8 cellular contexts compared by ENCODE assay signal in the genomic region with DNA sequence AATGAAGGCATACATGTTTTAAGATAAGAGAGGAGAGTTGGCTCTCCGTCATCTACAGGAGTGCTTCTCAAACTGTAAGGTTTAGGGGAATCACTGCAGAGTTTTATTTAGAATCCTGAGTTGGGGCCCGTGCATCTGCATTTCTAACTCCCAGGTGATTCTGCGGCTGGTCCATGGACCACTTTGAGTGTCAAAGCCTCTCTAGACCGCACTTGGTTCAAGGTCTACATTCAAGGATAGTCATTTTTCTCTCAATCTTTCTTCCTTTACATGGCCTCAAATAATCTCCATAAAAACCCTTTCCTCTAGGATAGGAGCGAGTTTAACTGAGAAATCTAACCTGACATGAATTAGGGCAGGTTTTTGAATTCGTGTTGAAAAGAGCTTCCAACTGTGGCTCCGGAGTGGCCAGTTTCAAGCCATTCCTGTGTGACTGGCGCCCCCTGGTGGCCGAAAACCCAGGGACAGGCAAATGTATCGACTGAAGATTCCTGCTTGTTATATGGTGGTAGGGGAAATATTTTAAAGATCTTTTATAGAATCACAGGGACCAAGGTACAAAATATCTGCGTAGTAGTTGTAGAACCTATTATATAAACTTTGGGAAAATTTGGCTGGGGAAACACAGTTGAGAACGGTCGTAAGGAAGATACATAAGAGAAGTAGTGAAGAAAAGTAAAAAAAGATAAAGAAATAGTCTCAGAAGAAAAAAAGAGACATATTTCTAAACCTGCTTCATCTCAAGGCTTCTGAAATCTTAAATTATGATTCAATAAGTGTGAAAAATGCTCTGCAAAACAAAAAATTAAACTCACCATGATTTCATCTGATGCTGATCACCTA. TPM values are rescaled to one million over a fixed set of nuclear protein-coding genes. Genes with fewer than 3 reads are reported as not detected.
DNase-seq lines count a peak whose midpoint lies in the region; ATAC-seq lines count a peak whose summit lies in the region.

No MANE protein-coding gene starts in this region.

- peak; percentile 70 for DNase-seq in AG08395 (ENCODE audit: low spot score)
- DNase-seq in NCI-H446 treated with DMSO at 0.1 percent for 48 hours (lab: John Stamatoyannopoulos, UW), result peak; percentile 63
- DNase-seq in activated CD4-positive, alpha-beta T cell treated with anti-CD3 and anti-CD28 coated beads for 24 hours (ENCODE audit: low read depth in 2 of 2), result peak; percentile 95 to 97
- peak; percentile 81 for DNase-seq in cerebellar cortex (ENCODE audit: low spot score)
- DNase-seq in left colon, result peak; percentile 64 to 95
- peak; percentile 95 for DNase-seq in stimulated activated CD4-positive, alpha-beta T cell treated with anti-CD3 and anti-CD28 coated beads, Interleukin-4, amount 100 ng/mL, for 1 hour

- ATAC-seq in GM18858 (IDR thresholded peaks at IDR 0.05; ENCODE audit: unreplicated experiment) (peak; percentile 40), HG03139 (IDR thresholded peaks at IDR 0.05; ENCODE audit: unreplicated experiment) (peak; percentile 47), left colon (peak; percentile 70)

- intact Hi-C loops in left colon (cut with DNase I, micrococcal nuclease), result loop anchor here (2.0 to 10.0 kb wide), 2 partner anchors 228 to 230 kb away; no protein-coding TSS in a partner anchor

RNA-seq across cellular contexts. Expression of a gene that starts 11.9 kb away (rescaled TPM):
- total RNA-seq in left colon, result not detected

RNA-seq across cellular contexts. Expression of a gene that starts 51.0 kb away (rescaled TPM):
- 10 to 100 TPM; 18.7 to 20.2 TPM for total RNA-seq in left colon

Comparison
In these comparisons a context has a peak if more than half of its experiments do, and no peak if none do; other contexts are left out.
1. Peak in every context shown above with its lines: DNase-seq and ATAC-seq.